Comparison of ENCODE assay signal across 17 cellular contexts in genomic region chr2:55760125-55760524, GRCh38.
A peak's percentile ranks its signal among the peaks of the same experiment; 100 is the strongest.
DNase-seq lines count a peak whose midpoint lies in the region; ATAC-seq and TF ChIP-seq lines count a peak whose summit lies in the region.
"Had no signal": no experiment of that assay in that cellular context is flagged by ENCODE, and none has a peak within 500 bp of the region (broad histone marks: within the 10 kb centered on the region; RNA-seq: fewer than 3 reads in every experiment).

No MANE protein-coding gene starts in this region.

- H4K91ac ChIP-seq in IMR-90 (ENCODE audit: insufficient read depth, low read depth, low read length), result no peak overlapping the region

- no peak overlapping the region for H2BK120ac ChIP-seq in IMR-90 (ENCODE audit: low read depth, low read length)

- no TSS peak for BruUV-seq in IMR-90 (replicated peaks; lab: Mats Ljungman, UMichigan)

- no peak overlapping the region for H3K27ac Mint-ChIP-seq in GM23338
- H3K27ac Mint-ChIP-seq: B cell; CD4-positive, CD25-positive, alpha-beta regulatory T cell; CD8-positive, alpha-beta T cell had no signal

- TF ChIP-seq CTCF in GM23338 (conservative IDR thresholded peaks at IDR 0.05; ENCODE audit: low read depth in 2 of 2), result no peak
- TF ChIP-seq CTCF in IMR-90 (conservative IDR thresholded peaks at IDR 0.05; ENCODE audit: low read depth, low read length), result no peak
- TF ChIP-seq CTCF in breast epithelium (IDR thresholded peaks at IDR 0.05), result no peak

- CTCF ChIA-PET in IMR-90 (lab: Yijun Ruan, JAX), result interaction anchor here (0.9 kb wide), 1 partner anchor 11 kb away, joined by 4 read pairs; no protein-coding TSS in a partner anchor

- no peak overlapping the region for H3K56ac ChIP-seq in IMR-90 (ENCODE audit: extremely low read depth, insufficient read depth, low read length)

- TF ChIP-seq POLR2A in IMR-90 (IDR thresholded peaks at IDR 0.05; ENCODE audit: low read depth, low read length), result no peak
- TF ChIP-seq POLR2A in breast epithelium (IDR thresholded peaks at IDR 0.05), result no peak

- in situ Hi-C loops in IMR-90 (cut with MboI; ENCODE audit: low sequenced_read_pairs), result loop anchor here (5.0 to 10.0 kb wide), 2 partner anchors 202 to 245 kb away; no protein-coding TSS in a partner anchor

- no peaks in the 10 kb centered on the region for H3K9me2 ChIP-seq in GM23338 (ENCODE audit: insufficient read depth)

- H3K9me3 Mint-ChIP-seq in GM23338, result no peaks in the 10 kb centered on the region; the same call in 2 of the 3 replicates
- H3K9me3 Mint-ChIP-seq: CD8-positive, alpha-beta T cell had no signal

- H2AK9ac ChIP-seq in IMR-90 (replicated peaks; ENCODE audit: low read depth, low read length, poor library complexity), result no peak overlapping the region

- TF ChIP-seq RAD21 in IMR-90 (IDR thresholded peaks at IDR 0.05; ENCODE audit: low read length), result no peak

- no peak overlapping the region for H2BK20ac ChIP-seq in IMR-90 (ENCODE audit: low read depth, low read length)

- intact Hi-C loops in IMR-90 (cut with micrococcal nuclease) (no loop called here), breast epithelium (cut with DNase I; ENCODE audit: low total_unique reads) (no loop called here)

- no peak overlapping the region for H4K8ac ChIP-seq in IMR-90 (ENCODE audit: low read depth in 2 of 2, low read length in 2 of 2)

- dilution Hi-C loops in IMR-90 (cut with HindIII; ENCODE audit: low sequenced_read_pairs, unreplicated experiment), result no loop called here

- H3K9me1 ChIP-seq in IMR-90 (ENCODE audit: insufficient read depth, low read length), result no peaks in the 10 kb centered on the region

- H2BK15ac ChIP-seq in IMR-90 (ENCODE audit: low read depth, low read length), result no peak overlapping the region

- H2AFZ ChIP-seq in GM23338, result no peak overlapping the region
- H2AFZ ChIP-seq in IMR-90 (replicated peaks; ENCODE audit: low read length, poor library complexity), result no peak overlapping the region

- H3K4me3 ChIP-seq in GM23338 (no peak overlapping the region), IMR-90 (ENCODE audit: insufficient read depth, low read depth, low read length) (no peak overlapping the region), breast epithelium (no peak overlapping the region)
- H3K4me3 ChIP-seq: BLaER1 had no signal

- no CpG with 5 or more reads among the region's 2 CpGs for WGBS in IMR-90 (ENCODE audit: extremely low coverage in 2 of 2, insufficient read length in 1 of 2), 2 experiments

- no peak overlapping the region for H2AK5ac ChIP-seq in IMR-90 (ENCODE audit: low read depth, low read length)

- no peak overlapping the region for H3K4me3 Mint-ChIP-seq in GM23338
- H3K4me3 Mint-ChIP-seq: B cell; CD4-positive, CD25-positive, alpha-beta regulatory T cell; CD8-positive, alpha-beta T cell had no signal

- no peak overlapping the region for H3K18ac ChIP-seq in IMR-90 (ENCODE audit: low read depth, low read length)

- H3K79me1 ChIP-seq in IMR-90 (ENCODE audit: low read depth in 1 of 2, low read length in 2 of 2), result no peaks in the 10 kb centered on the region

- H3K9ac ChIP-seq in IMR-90 (ENCODE audit: low read depth, low read length), result no peak overlapping the region
- H3K9ac ChIP-seq: BLaER1 had no signal

- no peak overlapping the region for H3K14ac ChIP-seq in IMR-90 (replicated peaks; ENCODE audit: low read depth, low read length)

- ATAC-seq in GM23338 (no peak), IMR-90 (ENCODE audit: low read depth) (no peak)
- ATAC-seq: CD8-positive, alpha-beta T cell had no signal

- peaks cover 5% of the 10 kb centered on the region for H3K27me3 Mint-ChIP-seq in GM23338 (ENCODE audit: insufficient read depth, low read depth, poor library complexity)

- H3K4me2 ChIP-seq in GM23338, result 0 out of 2 replicates have a peak overlapping the region, but pooled peaks have one; percentile 44
- no peak overlapping the region for H3K4me2 ChIP-seq in IMR-90 (ENCODE audit: low read depth, low read length)
- H3K4me2 ChIP-seq: BLaER1 had no signal

- H3K9me3 ChIP-seq in IMR-90 (ENCODE audit: control insufficient read depth, insufficient read depth, low read length) (no peaks in the 10 kb centered on the region), breast epithelium (no peaks in the 10 kb centered on the region)
- H3K9me3 ChIP-seq: BLaER1, Caco-2 had no signal

- H4K20me1 ChIP-seq in GM23338 (replicated peaks; ENCODE audit: insufficient read depth) (no peaks in the 10 kb centered on the region), IMR-90 (ENCODE audit: insufficient read depth, low read length) (no peaks in the 10 kb centered on the region)
- H4K20me1 ChIP-seq: BLaER1 had no signal

- H2BK5ac ChIP-seq in IMR-90 (ENCODE audit: low read depth, low read length, poor library complexity, severe bottlenecking), result no peak overlapping the region

- no peak overlapping the region for H4K5ac ChIP-seq in IMR-90 (ENCODE audit: low read depth, low read length)

- no peaks in the 10 kb centered on the region for H3K79me2 ChIP-seq in GM23338 (replicated peaks; ENCODE audit: insufficient read depth)

- DNase-seq in GM23338 (ENCODE audit: low spot score), result no peak
- no peak for DNase-seq in IMR-90
- no peak for DNase-seq in breast epithelium (ENCODE audit: low spot score in 2 of 2)
- no peak for DNase-seq in DMS53 treated with DMSO at 0.1 percent for 48 hours (lab: John Stamatoyannopoulos, UW; ENCODE audit: unreplicated experiment)
- no peak for DNase-seq in NCI-H69 (lab: John Stamatoyannopoulos, UW)
- no peak for DNase-seq in activated naive CD4-positive, alpha-beta T cell treated with Interleukin-2 at 50 U/mL for 16 hours
- DNase-seq: Caco-2; CD4-positive, CD25-positive, alpha-beta regulatory T cell; CD8-positive, alpha-beta T cell; DMS 273 treated with DMSO at 0.1 percent for 48 hours; DMS79 treated with DMSO at 0.1 percent for 48 hours; GF-D8; GOT3; HCEC 1CT had no signal

- no peak overlapping the region for H3K23ac ChIP-seq in IMR-90 (ENCODE audit: low read depth, low read length)

- H3K4me1 ChIP-seq in GM23338 (ENCODE audit: insufficient read depth), result peaks cover 22% of the 10 kb centered on the region
- peaks cover 2% of the 10 kb centered on the region; the same call in 1 of the 2 replicates for H3K4me1 ChIP-seq in IMR-90 (ENCODE audit: control insufficient read depth, insufficient read depth, low read length)
- H3K4me1 ChIP-seq in breast epithelium, result peaks cover 0 to 4% of the 10 kb centered on the region in 2 donors
- H3K4me1 ChIP-seq: Caco-2 had no signal

- H3F3A ChIP-seq in GM23338 (replicated peaks; ENCODE audit: low read depth), result no peaks in the 10 kb centered on the region

- H3K36me3 ChIP-seq in GM23338 (ENCODE audit: insufficient read depth), result no peaks in the 10 kb centered on the region
- no peaks in the 10 kb centered on the region for H3K36me3 ChIP-seq in IMR-90 (ENCODE audit: control insufficient read depth, insufficient read depth, low read length)
- no peaks in the 10 kb centered on the region for H3K36me3 ChIP-seq in breast epithelium
- H3K36me3 ChIP-seq: BLaER1 had no signal

- H3K27me3 ChIP-seq in GM23338 (ENCODE audit: insufficient read depth), result no peaks in the 10 kb centered on the region
- no peaks in the 10 kb centered on the region for H3K27me3 ChIP-seq in IMR-90 (ENCODE audit: control insufficient read depth, insufficient read depth, low read length)
- H3K27me3 ChIP-seq in breast epithelium, result no peaks in the 10 kb centered on the region
- H3K27me3 ChIP-seq: BLaER1 had no signal

- H3K36me3 Mint-ChIP-seq in GM23338 (ENCODE audit: low read depth), result no peaks in the 10 kb centered on the region
- H3K36me3 Mint-ChIP-seq: CD4-positive, CD25-positive, alpha-beta regulatory T cell; CD8-positive, alpha-beta T cell had no signal

- H3K27ac ChIP-seq in GM23338 (ENCODE audit: low read depth), result no peak overlapping the region
- H3K27ac ChIP-seq in IMR-90 (ENCODE audit: insufficient read depth, low read length), result no peak overlapping the region
- H3K27ac ChIP-seq in breast epithelium, result peak overlapping the region; percentile 57 to 78
- H3K27ac ChIP-seq: BLaER1, C4-2B had no signal

- peaks cover 19% of the 10 kb centered on the region for H3K4me1 Mint-ChIP-seq in GM23338
- H3K4me1 Mint-ChIP-seq: B cell; CD4-positive, CD25-positive, alpha-beta regulatory T cell had no signal

- POLR2A ChIA-PET in IMR-90 (lab: Charles Lee; ENCODE audit: unreplicated experiment), result no interaction called here

- H3K4ac ChIP-seq in IMR-90 (ENCODE audit: low read depth, low read length), result no peak overlapping the region

TF ChIP-seq in GM23338, 12 proteins besides CTCF, POLR2A, EP300 and RAD21 (continues in another document):
- TF ChIP-seq CREB1 (CRISPR knock-in tag; IDR thresholded peaks at IDR 0.05; ENCODE audit: low read depth) (no peak), ZNF114 (CRISPR knock-in tag; IDR thresholded peaks at IDR 0.05) (no peak), STAT1 (IDR thresholded peaks at IDR 0.05; ENCODE audit: unreplicated experiment) (no peak), EZH2 (IDR thresholded peaks at IDR 0.05; ENCODE audit: low read depth, unreplicated experiment) (no peak)

TF ChIP-seq in IMR-90, 13 proteins besides CTCF, POLR2A, EP300 and RAD21:
- TF ChIP-seq CEBPB (IDR thresholded peaks at IDR 0.05; ENCODE audit: low read depth, low read length), result 0 out of 2 replicates have a peak, but pooled peaks have one; percentile 12
- TF ChIP-seq RFX5 (IDR thresholded peaks at IDR 0.05; ENCODE audit: low read depth, low read length), result no peak

Comparison
In these comparisons a context has a peak if more than half of its experiments do, and no peak if none do; other contexts are left out.
1. H3K27ac ChIP-seq: peak in breast epithelium (2 of 2); none in GM23338 (single experiment) and IMR-90 (single experiment).